Comparison of ENCODE assay signal across 8 cellular contexts in the genomic region with DNA sequence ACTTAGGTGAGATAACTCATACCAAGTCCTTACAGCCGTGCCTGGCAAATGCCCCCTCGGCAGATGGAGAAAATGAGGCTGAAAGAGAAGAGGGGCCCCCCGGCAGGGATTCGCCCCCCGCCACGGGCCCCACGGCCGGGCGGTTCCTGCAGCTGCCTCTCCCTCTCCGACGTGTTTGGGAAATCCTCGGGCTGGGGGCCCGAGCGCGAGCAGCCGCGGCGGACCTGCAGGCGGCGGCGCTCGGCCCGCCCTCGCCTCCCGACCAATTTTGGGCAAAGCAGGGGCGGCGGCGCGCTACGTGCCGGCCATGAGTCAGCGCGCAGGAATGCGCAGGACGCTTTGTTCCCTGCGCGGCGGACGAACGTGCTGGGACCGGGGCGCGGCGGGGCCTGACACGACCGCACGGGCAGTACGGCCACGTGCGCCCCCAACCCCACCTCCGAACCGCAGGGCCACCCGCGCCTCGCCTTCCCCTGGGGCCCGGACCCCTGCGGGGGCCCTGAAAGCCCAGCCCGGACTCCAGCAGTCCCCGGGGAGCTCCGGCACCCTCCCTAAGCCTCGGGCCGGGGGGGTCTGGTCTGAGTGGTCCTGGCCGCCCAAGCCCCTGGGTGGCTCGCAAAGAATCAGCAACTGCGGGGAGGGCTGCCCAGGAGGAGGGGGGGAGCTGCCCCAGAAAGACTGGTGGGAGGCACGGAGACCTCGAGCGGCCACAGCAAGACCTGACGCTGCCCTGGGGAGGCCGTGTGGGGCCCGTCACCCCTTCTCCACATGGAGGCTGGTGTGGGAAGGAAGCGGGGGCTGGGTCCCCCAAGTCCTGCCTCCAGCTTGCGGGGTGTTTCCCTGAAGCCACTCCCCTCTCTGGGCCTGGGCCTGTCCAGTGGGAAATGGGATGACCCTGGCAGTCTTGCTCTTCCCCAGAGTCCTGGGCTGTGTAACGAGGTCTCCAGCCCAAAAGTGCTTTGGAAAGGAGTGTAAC. TPM values are rescaled to one million over a fixed set of nuclear protein-coding genes. Genes with fewer than 3 reads are reported as not detected.
A peak's percentile ranks its signal among the peaks of the same experiment; 100 is the strongest.
DNase-seq lines count a peak whose midpoint lies in the region; ATAC-seq, FAIRE-seq and TF ChIP-seq lines count a peak whose summit lies in the region.

No MANE protein-coding gene starts in this region.

- POLR2A ChIA-PET in A549 (lab: Yijun Ruan, JAX) = no interaction called here
- POLR2A ChIA-PET in PC-9 (lab: Charles Lee; ENCODE audit: unreplicated experiment) = interaction anchor here (0.8 kb wide), 1 partner anchor 18 kb away, joined by 4 read pairs; no protein-coding TSS in a partner anchor

- peak overlapping the region; percentile 83 for H3K4me2 ChIP-seq in A549
- peak overlapping the region; percentile 76 for H3K4me2 ChIP-seq in PC-9

- WGBS in A549 (ENCODE audit: missing lambda C conversion rate) = 7% methylated on average over 15 of the region's 74 CpGs

- CTCF ChIA-PET in A549 (lab: Yijun Ruan, JAX) = interaction anchor here (0.5 to 5.5 kb wide), 7 partner anchors 13 to 1478 kb away, joined by 3 to 45 read pairs (median 5); partner anchors contain the start of gene EDN2
- CTCF ChIA-PET in PC-9 (lab: Charles Lee) = interaction anchor here (0.6 to 1.1 kb wide), 2 partner anchors 19 to 245 kb away, joined by 3 read pairs; no protein-coding TSS in a partner anchor

- no peak for TF ChIP-seq RAD21 in A549 (conservative IDR thresholded peaks at IDR 0.05 in 1 of 2, IDR thresholded peaks at IDR 0.05 in 1 of 2)

- H3K9me3 ChIP-seq in A549 = no peaks in the 10 kb centered on the region
- H3K9me3 ChIP-seq in PC-9 (ENCODE audit: insufficient read depth, low read depth) = no peaks in the 10 kb centered on the region

- H3K27ac ChIP-seq in A549 (peak overlapping the region; percentile 82 to 100), PC-9 (peak overlapping the region; percentile 67)

- no peak for FAIRE-seq in A549 (lab: Jason Lieb, UNC)

- H3K27me3 ChIP-seq in PC-9 (ENCODE audit: insufficient read depth, low read depth) = no peaks in the 10 kb centered on the region

- H3K4me1 ChIP-seq in A549 (peaks cover 90% of the 10 kb centered on the region), PC-9 (replicated peaks; ENCODE audit: insufficient read depth) (peaks cover 79% of the 10 kb centered on the region)

- TF ChIP-seq EP300 in A549 (IDR thresholded peaks at IDR 0.05) = no peak; a peak in 1 of 5 replicates

- no peaks in the 10 kb centered on the region for H4K20me1 ChIP-seq in PC-9 (ENCODE audit: insufficient read depth)

- H3K36me3 ChIP-seq in PC-9 (ENCODE audit: low read depth) = no peaks in the 10 kb centered on the region

- ATAC-seq in A549 (peak; percentile 57 to 70), GM21619 (IDR thresholded peaks at IDR 0.05; ENCODE audit: unreplicated experiment) (no peak), HG03175 (IDR thresholded peaks at IDR 0.05; ENCODE audit: unreplicated experiment) (no peak)

- H3K9me2 ChIP-seq in PC-9 (ENCODE audit: insufficient read depth) = no peaks in the 10 kb centered on the region

- 0 out of 2 replicates have a peak overlapping the region, but pooled peaks have one; percentile 70 for H2AFZ ChIP-seq in PC-9

- no TSS peak for BruUV-seq in PC-9 (replicated peaks; lab: Mats Ljungman, UMichigan)

- no peak for TF ChIP-seq POLR2A in A549 (IDR thresholded peaks at IDR 0.05; ENCODE audit: low read length)
- peak; percentile 34 for TF ChIP-seq POLR2A in GM19193 (IDR thresholded peaks at IDR 0.05; ENCODE audit: extremely low read depth, insufficient read depth, insufficient read length)

- H3K79me2 ChIP-seq in PC-9 (ENCODE audit: low read depth) = no peaks in the 10 kb centered on the region

- DNase-seq in A549 (ENCODE audit: low read depth in 1 of 2, low spot score in 1 of 2) (peak in 1 of 2 experiments; percentile 82), PC-9 (peak; percentile 82 to 94), cardiac fibroblast (ENCODE audit: low read depth in 2 of 2) (peak; percentile 91), kidney glomerular epithelial cell (lab: John Stamatoyannopoulos, UW) (peak; percentile 66)
- DNase-seq in stimulated activated CD4-positive, alpha-beta T cell treated with anti-CD3 and anti-CD28 coated beads, Interleukin-2, amount 100 ng/mL, for 48 hours = peak; percentile 56 to 58

- intact Hi-C loops in PC-9 (cut with micrococcal nuclease; ENCODE audit: unreplicated experiment) = loop anchor here (10.0 kb wide), 1 partner anchor 632 kb away; the partner anchor contains the start of gene CITED4

- H3F3A ChIP-seq in PC-9 (ENCODE audit: insufficient read depth, low read depth) = peaks cover 54% of the 10 kb centered on the region

- TF ChIP-seq CTCF in A549 (IDR thresholded peaks at IDR 0.05) = no peak
- no peak for TF ChIP-seq CTCF in PC-9 (conservative IDR thresholded peaks at IDR 0.05)
- no peak for TF ChIP-seq CTCF in cardiac fibroblast (IDR thresholded peaks at IDR 0.05; ENCODE audit: low read depth, low read length)

- H3K4me3 ChIP-seq in A549 (peak overlapping the region; percentile 33), PC-9 (peak overlapping the region; percentile 49; the same call in 1 of the 2 replicates), cardiac fibroblast (replicated peaks in 1 of 2; ENCODE audit: low read depth in 2 of 2, low read length in 2 of 2) (peak overlapping the region; percentile 5 to 32)

TF ChIP-seq in A549, 52 proteins besides CTCF, POLR2A, EP300 and RAD21 (continues in another document):
- TF ChIP-seq CEBPB (IDR thresholded peaks at IDR 0.05) = no peak
- TF ChIP-seq POLR2AphosphoS2 (conservative IDR thresholded peaks at IDR 0.05; ENCODE audit: low read length) = no peak
- no peak for TF ChIP-seq NR3C1 (IDR thresholded peaks at IDR 0.05)
- TF ChIP-seq HOXB5 (CRISPR knock-in tag; IDR thresholded peaks at IDR 0.05) = no peak; the same call in 1 of the 2 replicates
- peak; percentile 78 for TF ChIP-seq E2F6 (IDR thresholded peaks at IDR 0.05; ENCODE audit: borderline replicate concordance, low read depth)
- TF ChIP-seq FOSB (CRISPR knock-in tag; IDR thresholded peaks at IDR 0.05) = no peak
- TF ChIP-seq RARB (CRISPR knock-in tag; IDR thresholded peaks at IDR 0.05) = no peak
- TF ChIP-seq CBX2 (IDR thresholded peaks at IDR 0.05; ENCODE audit: borderline replicate concordance, low read depth) = no peak
- TF ChIP-seq HMGXB4 (CRISPR knock-in tag; IDR thresholded peaks at IDR 0.05; ENCODE audit: borderline replicate concordance) = no peak
- no peak for TF ChIP-seq NFE2L2 (conservative IDR thresholded peaks at IDR 0.05; ENCODE audit: low read length)
- no peak for TF ChIP-seq ZSCAN20 (CRISPR knock-in tag; IDR thresholded peaks at IDR 0.05)
- TF ChIP-seq CHD2 (IDR thresholded peaks at IDR 0.05; ENCODE audit: low read length, partially characterized antibody) = no peak
- TF ChIP-seq, protein P1, sequence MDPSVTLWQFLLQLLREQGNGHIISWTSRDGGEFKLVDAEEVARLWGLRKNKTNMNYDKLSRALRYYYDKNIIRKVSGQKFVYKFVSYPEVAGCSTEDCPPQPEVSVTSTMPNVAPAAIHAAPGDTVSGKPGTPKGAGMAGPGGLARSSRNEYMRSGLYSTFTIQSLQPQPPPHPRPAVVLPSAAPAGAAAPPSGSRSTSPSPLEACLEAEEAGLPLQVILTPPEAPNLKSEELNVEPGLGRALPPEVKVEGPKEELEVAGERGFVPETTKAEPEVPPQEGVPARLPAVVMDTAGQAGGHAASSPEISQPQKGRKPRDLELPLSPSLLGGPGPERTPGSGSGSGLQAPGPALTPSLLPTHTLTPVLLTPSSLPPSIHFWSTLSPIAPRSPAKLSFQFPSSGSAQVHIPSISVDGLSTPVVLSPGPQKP (IDR thresholded peaks at IDR 0.05; ENCODE audit: low read depth, low read length) = no peak
- 0 out of 2 replicates have a peak, but pooled peaks have one; percentile 61 for TF ChIP-seq HOXB13 (CRISPR knock-in tag; IDR thresholded peaks at IDR 0.05; ENCODE audit: low read depth)
- no peak for TF ChIP-seq EHMT2 (IDR thresholded peaks at IDR 0.05; ENCODE audit: low read depth)
- no peak for TF ChIP-seq MAFK (IDR thresholded peaks at IDR 0.05; ENCODE audit: partially characterized antibody)
- 0 out of 2 replicates have a peak, but pooled peaks have one; percentile 23 for TF ChIP-seq JUNB (IDR thresholded peaks at IDR 0.05)
- TF ChIP-seq TP53 (CRISPR knock-in tag; IDR thresholded peaks at IDR 0.05) = no peak
- TF ChIP-seq EHF (CRISPR knock-in tag; IDR thresholded peaks at IDR 0.05) = no peak
- no peak for TF ChIP-seq SREBF2 (IDR thresholded peaks at IDR 0.05)
- TF ChIP-seq ZNF302 (CRISPR knock-in tag; IDR thresholded peaks at IDR 0.05) = no peak

RNA-seq across cellular contexts. Expression of gene EDN2, which starts 11.9 kb away (rescaled TPM):
- polyA plus RNA-seq in A549 (2011; rRNA removed) (1.2 and 1.6 TPM in 2 replicates), A549 (2017; fragmentation: RNase III; extraction: RNeasy Plus Mini Kit Qiagen cat#74134 plus additional on column Dnase treatment) (2.8 to 8.2 TPM (median 3.2 TPM) in 3 replicates)
- 6.4 and 8.2 TPM in 2 replicates for polyA plus RNA-seq in A549 (2012; cell fraction: cytosol; rRNA removed)
- 13.2 and 16.8 TPM in 2 replicates for polyA plus RNA-seq in A549 (2012; cell fraction: nucleus; rRNA removed)
- 0.54 TPM in 1 of 2 replicates, not detected in the other for polyA minus RNA-seq in A549 (2011; rRNA and poly(A)+ RNA removed)
- total RNA-seq in PC-9 (2021) = 0.43 and 0.48 TPM in 2 replicates

Comparison
In these comparisons a context has a peak if more than half of its experiments do, and no peak if none do; other contexts are left out.
1. ATAC-seq: peak in A549 (2 of 2); none in GM21619 (single experiment) and HG03175 (single experiment).
2. Peak in every context shown above with its lines, with median percentiles within 50 percentile points of each other: H3K4me3 ChIP-seq.